ENCODE assay signal across 2 cellular contexts in the genomic region with DNA sequence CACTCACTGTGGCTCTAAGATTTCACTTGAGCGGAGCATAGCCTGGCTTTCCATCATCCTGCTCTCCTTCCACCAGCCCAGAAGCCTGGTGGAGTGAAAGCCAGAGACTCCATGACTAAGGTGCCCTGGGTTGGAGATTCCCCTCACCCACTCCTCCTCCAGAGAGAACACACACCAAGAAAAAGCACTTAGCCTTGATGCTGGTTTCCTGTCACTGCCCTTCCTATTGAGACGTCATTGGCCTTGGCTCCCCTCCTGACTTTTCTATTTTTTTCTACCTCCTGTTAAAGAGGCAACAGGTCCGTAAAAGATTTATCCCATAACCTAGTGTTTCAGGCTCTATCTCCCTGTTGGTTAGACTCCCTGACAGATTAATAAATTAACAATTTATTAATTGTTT.
TF ChIP-seq lines count a peak whose summit lies in the region.

No MANE protein-coding gene starts in this region.

TF ChIP-seq in endothelial cell of umbilical vein, 7 proteins besides CTCF, POLR2A, EP300 and RAD21:
- TF ChIP-seq MYC (IDR thresholded peaks at IDR 0.05; ENCODE audit: low read depth, low read length), result no peak
- no peak for TF ChIP-seq GATA2 (IDR thresholded peaks at IDR 0.05; ENCODE audit: insufficient read depth, insufficient read length, low read depth, low read length)
- TF ChIP-seq FOS (IDR thresholded peaks at IDR 0.05; ENCODE audit: borderline replicate concordance, insufficient read depth, low read length), result no peak
- TF ChIP-seq EZH2 (IDR thresholded peaks at IDR 0.05; ENCODE audit: borderline replicate concordance, low read depth, low read length, severe bottlenecking), result no peak
- TF ChIP-seq JUN (IDR thresholded peaks at IDR 0.05; ENCODE audit: borderline replicate concordance, insufficient read depth, insufficient read length, low read depth), result no peak
- no peak for TF ChIP-seq MAX (IDR thresholded peaks at IDR 0.05; ENCODE audit: insufficient read depth, insufficient read length)
- TF ChIP-seq POLR2AphosphoS5 (IDR thresholded peaks at IDR 0.05; ENCODE audit: insufficient read depth, low read depth, low read length), result no peak

TF ChIP-seq in WTC11, 78 proteins besides CTCF, POLR2A, EP300 and RAD21:
- TF ChIP-seq FOXP1 (CRISPR knock-in tag; IDR thresholded peaks at IDR 0.05; ENCODE audit: borderline replicate concordance), result no peak
- no peak for TF ChIP-seq MYBL2 (CRISPR knock-in tag; IDR thresholded peaks at IDR 0.05)
- TF ChIP-seq ZNF121 (CRISPR knock-in tag; IDR thresholded peaks at IDR 0.05), result no peak
- TF ChIP-seq NR2C2 (CRISPR knock-in tag; IDR thresholded peaks at IDR 0.05), result no peak
- TF ChIP-seq, protein P1, sequence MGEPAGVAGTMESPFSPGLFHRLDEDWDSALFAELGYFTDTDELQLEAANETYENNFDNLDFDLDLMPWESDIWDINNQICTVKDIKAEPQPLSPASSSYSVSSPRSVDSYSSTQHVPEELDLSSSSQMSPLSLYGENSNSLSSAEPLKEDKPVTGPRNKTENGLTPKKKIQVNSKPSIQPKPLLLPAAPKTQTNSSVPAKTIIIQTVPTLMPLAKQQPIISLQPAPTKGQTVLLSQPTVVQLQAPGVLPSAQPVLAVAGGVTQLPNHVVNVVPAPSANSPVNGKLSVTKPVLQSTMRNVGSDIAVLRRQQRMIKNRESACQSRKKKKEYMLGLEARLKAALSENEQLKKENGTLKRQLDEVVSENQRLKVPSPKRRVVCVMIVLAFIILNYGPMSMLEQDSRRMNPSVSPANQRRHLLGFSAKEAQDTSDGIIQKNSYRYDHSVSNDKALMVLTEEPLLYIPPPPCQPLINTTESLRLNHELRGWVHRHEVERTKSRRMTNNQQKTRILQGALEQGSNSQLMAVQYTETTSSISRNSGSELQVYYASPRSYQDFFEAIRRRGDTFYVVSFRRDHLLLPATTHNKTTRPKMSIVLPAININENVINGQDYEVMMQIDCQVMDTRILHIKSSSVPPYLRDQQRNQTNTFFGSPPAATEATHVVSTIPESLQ (CRISPR knock-in tag; IDR thresholded peaks at IDR 0.05), result no peak
- TF ChIP-seq ZNF263 (CRISPR knock-in tag; IDR thresholded peaks at IDR 0.05; ENCODE audit: low read depth), result no peak
- TF ChIP-seq ZNF532 (CRISPR knock-in tag; IDR thresholded peaks at IDR 0.05; ENCODE audit: borderline replicate concordance), result no peak
